15 cellular contexts compared by ENCODE assay signal in the genomic region with DNA sequence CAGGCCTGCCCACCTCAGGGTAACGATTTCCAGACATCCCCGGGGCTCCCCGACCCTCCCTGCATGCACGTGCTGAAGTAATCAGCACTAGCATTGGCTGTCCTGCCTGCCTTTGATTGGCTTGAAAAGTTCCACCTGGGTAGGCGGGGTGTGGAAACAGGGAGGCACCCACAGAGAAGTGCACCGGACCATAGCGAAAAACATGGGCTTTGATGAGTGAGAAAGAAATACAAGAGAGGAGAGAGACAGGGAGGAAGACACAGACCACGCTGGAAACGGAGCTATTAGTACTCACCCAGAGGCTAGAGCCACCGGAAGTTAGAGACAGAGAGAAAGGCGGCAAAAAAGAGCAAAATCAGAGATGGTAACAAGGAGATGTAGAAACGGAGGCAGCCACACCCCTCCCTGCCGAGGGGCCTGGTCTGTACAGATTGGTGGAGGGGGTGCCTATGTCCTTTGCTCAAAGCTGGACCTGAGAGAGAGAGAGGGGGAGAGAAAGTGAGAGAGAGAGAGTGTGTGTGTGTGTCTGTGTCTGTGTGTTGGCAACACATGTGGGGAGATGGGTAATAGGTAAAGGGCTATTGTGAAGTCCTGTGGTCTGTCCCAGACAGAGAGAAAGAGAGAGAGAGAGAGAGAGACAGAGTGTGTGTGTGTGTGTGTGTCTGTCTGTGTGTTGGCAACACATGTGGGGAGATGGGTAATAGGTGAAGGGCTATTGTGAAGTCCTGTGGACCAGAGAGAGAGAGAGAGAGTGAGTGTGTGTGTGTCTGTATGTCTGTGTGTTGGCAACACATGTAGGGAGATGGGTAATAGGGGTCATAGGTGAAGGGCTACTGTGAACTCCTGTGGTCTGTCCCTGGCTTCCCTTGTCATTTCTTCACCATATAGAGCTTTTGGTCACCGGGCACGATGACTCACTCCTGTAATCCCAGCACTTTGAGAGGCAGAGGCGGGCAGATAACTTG. TPM values are rescaled to one million over a fixed set of nuclear protein-coding genes. Genes with fewer than 3 reads are reported as not detected.
A peak's percentile ranks its signal among the peaks of the same experiment; 100 is the strongest.
DNase-seq lines count a peak whose midpoint lies in the region; ATAC-seq and TF ChIP-seq lines count a peak whose summit lies in the region.
"Had no signal": no experiment of that assay in that cellular context is flagged by ENCODE, and none has a peak within 500 bp of the region (broad histone marks: within the 10 kb centered on the region; RNA-seq: fewer than 3 reads in every experiment).

No MANE protein-coding gene starts in this region.

- H3K4me1 Mint-ChIP-seq in CD8-positive, alpha-beta memory T cell, result peaks cover 21 to 42% (median 23%) of the 10 kb centered on the region in 3 donors

- H3K4me1 ChIP-seq in CD8-positive, alpha-beta memory T cell (ENCODE audit: insufficient read depth, low read length), result peaks cover 6% of the 10 kb centered on the region
- H3K4me1 ChIP-seq in HEK293 (ENCODE audit: control insufficient read depth, insufficient read depth, low read length) (peaks cover 8% of the 10 kb centered on the region), spleen (peaks cover 4 to 32% (median 25%) of the 10 kb centered on the region in 6 donors)

- H3K4me3 ChIP-seq in CD8-positive, alpha-beta memory T cell (ENCODE audit: low read length), result no peak overlapping the region
- no peak overlapping the region for H3K4me3 ChIP-seq in HEK293 (ENCODE audit: low read depth, low read length)
- H3K4me3 ChIP-seq in spleen, result no peak overlapping the region
- H3K4me3 ChIP-seq: SK-N-MC had no signal

- H3K27ac Mint-ChIP-seq in CD8-positive, alpha-beta memory T cell, result peak overlapping the region in 6 of 8 donors; percentile 1 to 88 (median 14)
- H3K27ac Mint-ChIP-seq: activated CD8-positive, alpha-beta memory T cell treated with anti-CD3 and anti-CD28 coated beads, Interleukin-2, amount 10 ng/mL, durations not matched to agents 7 days and 5 days; stimulated activated naive CD8-positive, alpha-beta T cell treated with anti-CD3 and anti-CD28 coated beads, Interleukin-15, Interleukin-2, amounts not matched to agents 100 ng/mL and 50 ng/mL, for 24 hours had no signal

- intact Hi-C loops in spleen (cut with DNase I; ENCODE audit: low total_unique reads), result no loop called here

- H3K9me3 Mint-ChIP-seq in CD8-positive, alpha-beta memory T cell, result no peaks in the 10 kb centered on the region
- H3K9me3 Mint-ChIP-seq: stimulated activated naive CD8-positive, alpha-beta T cell treated with anti-CD3 and anti-CD28 coated beads, Interleukin-15, Interleukin-2, amounts not matched to agents 100 ng/mL and 50 ng/mL, for 24 hours had no signal

- no peaks in the 10 kb centered on the region for H3K36me3 ChIP-seq in CD8-positive, alpha-beta memory T cell (ENCODE audit: insufficient read depth, low read length)
- peaks cover 0 to 3% of the 10 kb centered on the region in 2 experiments; a peak in 2 of 3 replicates for H3K36me3 ChIP-seq in HEK293 (ENCODE audit: control insufficient read depth in 2 of 2, insufficient read depth in 1 of 2, low read length in 2 of 2)
- H3K36me3 ChIP-seq in spleen, result peaks cover 0 to 3% (median 1%) of the 10 kb centered on the region in 6 donors

- no peak for DNase-seq in CD8-positive, alpha-beta memory T cell
- DNase-seq in SW480 (ENCODE audit: low spot score), result peak; percentile 74
- DNase-seq in iPS-NIHi11 (ENCODE audit: low spot score), result peak; percentile 49
- DNase-seq in spleen, result no peak
- no peak for DNase-seq in stimulated activated CD4-positive, alpha-beta T cell treated with anti-CD3 and anti-CD28 coated beads, Interleukin-2, amount 100 ng/mL, for 24 hours
- DNase-seq in hepatic stellate cell (ENCODE audit: low spot score), result no peak
- DNase-seq: activated CD8-positive, alpha-beta memory T cell treated with anti-CD3 and anti-CD28 coated beads, Interleukin-2, amount 10 ng/mL, durations not matched to agents 7 days and 5 days; central memory CD4-positive, alpha-beta T cell; DMS79 treated with DMSO at 0.1 percent for 48 hours; NCI-H2171 treated with DMSO at 0.1 percent for 48 hours had no signal

- TF ChIP-seq CTCF in HEK293 (tag by site-specific recombination; IDR thresholded peaks at IDR 0.05) (no peak), spleen (IDR thresholded peaks at IDR 0.05 in 8 of 11, conservative IDR thresholded peaks at IDR 0.05 in 3 of 11) (no peak)

- WGBS in spleen, 5 donors, result 35 to 45% (median 40%) methylated on average over 16 of the region's 16 CpGs

- POLR2A ChIA-PET in CD8-positive, alpha-beta memory T cell (lab: Charles Lee), result no interaction called here
- POLR2A ChIA-PET in HEK293 (lab: Yijun Ruan, JAX), result interaction anchor here (0.6 to 3.4 kb wide), 3 partner anchors 28 to 659 kb away, joined by 5 to 20 read pairs (median 6); a partner anchor contains a TSS

- H3K27me3 Mint-ChIP-seq in CD8-positive, alpha-beta memory T cell, result peaks cover 0 to 3% of the 10 kb centered on the region in 2 donors

- no peak overlapping the region for H3K27ac ChIP-seq in CD8-positive, alpha-beta memory T cell (ENCODE audit: low read depth, low read length)
- H3K27ac ChIP-seq in HEK293 (ENCODE audit: extremely low read depth, low read depth, low read length) (no peak overlapping the region), spleen (no peak overlapping the region)
- H3K27ac ChIP-seq: SK-N-MC had no signal

- peak overlapping the region in 5 of 7 donors; percentile 0 to 48 (median 23) for H3K4me3 Mint-ChIP-seq in CD8-positive, alpha-beta memory T cell
- H3K4me3 Mint-ChIP-seq: activated CD8-positive, alpha-beta memory T cell treated with anti-CD3 and anti-CD28 coated beads, Interleukin-2, amount 10 ng/mL, durations not matched to agents 7 days and 5 days; stimulated activated naive CD8-positive, alpha-beta T cell treated with anti-CD3 and anti-CD28 coated beads, Interleukin-15, Interleukin-2, amounts not matched to agents 100 ng/mL and 50 ng/mL, for 24 hours had no signal

- TF ChIP-seq POLR2A in spleen (IDR thresholded peaks at IDR 0.05), result no peak

- no peaks in the 10 kb centered on the region for H3K9me3 ChIP-seq in CD8-positive, alpha-beta memory T cell (ENCODE audit: low read length)
- no peaks in the 10 kb centered on the region for H3K9me3 ChIP-seq in HEK293 (ENCODE audit: control insufficient read depth, insufficient read depth, low read depth, low read length)
- no peaks in the 10 kb centered on the region for H3K9me3 ChIP-seq in spleen

- H3K27me3 ChIP-seq in CD8-positive, alpha-beta memory T cell (ENCODE audit: insufficient read depth, low read length, poor library complexity, severe bottlenecking), result no peaks in the 10 kb centered on the region
- H3K27me3 ChIP-seq in spleen (replicated peaks in 1 of 7), result peaks cover 0 to 34% (median 7%) of the 10 kb centered on the region in 7 donors

- CTCF ChIA-PET in CD8-positive, alpha-beta memory T cell (lab: Charles Lee), result no interaction called here
- CTCF ChIA-PET in HEK293 (lab: Yijun Ruan, JAX), result interaction anchor here (0.6 to 2.6 kb wide), 7 partner anchors 21 to 178 kb away, joined by 3 to 12 read pairs (median 6); a partner anchor contains a TSS

- no peaks in the 10 kb centered on the region for H3K36me3 Mint-ChIP-seq in CD8-positive, alpha-beta memory T cell
- H3K36me3 Mint-ChIP-seq: activated CD8-positive, alpha-beta memory T cell treated with anti-CD3 and anti-CD28 coated beads, Interleukin-2, amount 10 ng/mL, durations not matched to agents 7 days and 5 days had no signal

- ATAC-seq in HG02763 (IDR thresholded peaks at IDR 0.05; ENCODE audit: unreplicated experiment), result no peak
- ATAC-seq: activated CD8-positive, alpha-beta memory T cell treated with anti-CD3 and anti-CD28 coated beads, Interleukin-2, amount 10 ng/mL, durations not matched to agents 7 days and 5 days had no signal

TF ChIP-seq in HEK293, 187 proteins besides CTCF, POLR2A, EP300 and RAD21 (continues in another document):
- no peak for TF ChIP-seq ZNF837 (tag by site-specific recombination; IDR thresholded peaks at IDR 0.05)
- TF ChIP-seq ZNF558 (tag by site-specific recombination; IDR thresholded peaks at IDR 0.05), result no peak
- TF ChIP-seq ZNF623 (tag by site-specific recombination; IDR thresholded peaks at IDR 0.05), result peak; percentile 48; the same call in 1 of the 2 replicates
- TF ChIP-seq, protein P1, sequence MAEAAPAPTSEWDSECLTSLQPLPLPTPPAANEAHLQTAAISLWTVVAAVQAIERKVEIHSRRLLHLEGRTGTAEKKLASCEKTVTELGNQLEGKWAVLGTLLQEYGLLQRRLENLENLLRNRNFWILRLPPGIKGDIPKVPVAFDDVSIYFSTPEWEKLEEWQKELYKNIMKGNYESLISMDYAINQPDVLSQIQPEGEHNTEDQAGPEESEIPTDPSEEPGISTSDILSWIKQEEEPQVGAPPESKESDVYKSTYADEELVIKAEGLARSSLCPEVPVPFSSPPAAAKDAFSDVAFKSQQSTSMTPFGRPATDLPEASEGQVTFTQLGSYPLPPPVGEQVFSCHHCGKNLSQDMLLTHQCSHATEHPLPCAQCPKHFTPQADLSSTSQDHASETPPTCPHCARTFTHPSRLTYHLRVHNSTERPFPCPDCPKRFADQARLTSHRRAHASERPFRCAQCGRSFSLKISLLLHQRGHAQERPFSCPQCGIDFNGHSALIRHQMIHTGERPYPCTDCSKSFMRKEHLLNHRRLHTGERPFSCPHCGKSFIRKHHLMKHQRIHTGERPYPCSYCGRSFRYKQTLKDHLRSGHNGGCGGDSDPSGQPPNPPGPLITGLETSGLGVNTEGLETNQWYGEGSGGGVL (tag by site-specific recombination; IDR thresholded peaks at IDR 0.05), result peak; percentile 87
- TF ChIP-seq KLF1 (tag by site-specific recombination; IDR thresholded peaks at IDR 0.05), result peak; percentile 79

RNA-seq across cellular contexts. Expression of a gene that starts 2.9 kb away (rescaled TPM):
- total RNA-seq in CD8-positive, alpha-beta memory T cell, result not detected
- not detected for polyA plus RNA-seq in CD8-positive, alpha-beta memory T cell
- not detected for total RNA-seq in spleen
- not detected for polyA plus RNA-seq in spleen
- total RNA-seq: activated CD8-positive, alpha-beta memory T cell treated with anti-CD3 and anti-CD28 coated beads, Interleukin-2, amount 10 ng/mL, durations not matched to agents 7 days and 5 days; mononuclear cell had no signal

RNA-seq across cellular contexts. Expression of a gene that starts 4.3 kb away (rescaled TPM):
- not detected for total RNA-seq in CD8-positive, alpha-beta memory T cell
- polyA plus RNA-seq in CD8-positive, alpha-beta memory T cell, result not detected
- under 1 TPM in 1 of 7 donors, not detected in 6; 0.79 TPM for total RNA-seq in spleen
- 1 to 10 TPM in 2 of 3 donors, under 1 TPM in 1; 0.50 to 1.5 (median 1.5) TPM for polyA plus RNA-seq in spleen
- total RNA-seq: activated CD8-positive, alpha-beta memory T cell treated with anti-CD3 and anti-CD28 coated beads, Interleukin-2, amount 10 ng/mL, durations not matched to agents 7 days and 5 days; mononuclear cell had no signal

RNA-seq across cellular contexts. Expression of a gene that starts 10.5 kb away (rescaled TPM):
- total RNA-seq in CD8-positive, alpha-beta memory T cell, result not detected
- polyA plus RNA-seq in CD8-positive, alpha-beta memory T cell, result not detected
- total RNA-seq in spleen, result not detected
- polyA plus RNA-seq in spleen, result not detected
- total RNA-seq: activated CD8-positive, alpha-beta memory T cell treated with anti-CD3 and anti-CD28 coated beads, Interleukin-2, amount 10 ng/mL, durations not matched to agents 7 days and 5 days; mononuclear cell had no signal

RNA-seq across cellular contexts. Expression of a gene that starts 15.5 kb away (rescaled TPM):
- total RNA-seq in CD8-positive, alpha-beta memory T cell, result not detected
- not detected for polyA plus RNA-seq in CD8-positive, alpha-beta memory T cell
- total RNA-seq in spleen, result not detected
- polyA plus RNA-seq in spleen, result under 1 TPM in 1 of 3 donors, not detected in 2; 0.35 TPM
- total RNA-seq: activated CD8-positive, alpha-beta memory T cell treated with anti-CD3 and anti-CD28 coated beads, Interleukin-2, amount 10 ng/mL, durations not matched to agents 7 days and 5 days; mononuclear cell had no signal

RNA-seq across cellular contexts. Expression of a gene that starts 22.4 kb away (rescaled TPM):
- not detected for total RNA-seq in CD8-positive, alpha-beta memory T cell
- not detected for polyA plus RNA-seq in CD8-positive, alpha-beta memory T cell
- not detected for total RNA-seq in spleen
- not detected for polyA plus RNA-seq in spleen
- total RNA-seq: activated CD8-positive, alpha-beta memory T cell treated with anti-CD3 and anti-CD28 coated beads, Interleukin-2, amount 10 ng/mL, durations not matched to agents 7 days and 5 days; mononuclear cell had no signal

Comparison
In these comparisons a context has a peak if more than half of its experiments do, and no peak if none do; other contexts are left out.
1. DNase-seq: peak in SW480 (single experiment) and iPS-NIHi11 (single experiment); none in CD8-positive, alpha-beta memory T cell (0 of 5), spleen (single experiment), stimulated activated CD4-positive, alpha-beta T cell treated with anti-CD3 and anti-CD28 coated beads, Interleukin-2, amount 100 ng/mL, for 24 hours (0 of 2) and hepatic stellate cell (single experiment).